Comparison of ENCODE assay signal across 8 cellular contexts in genomic region chr10:116792772-116793171, GRCh38. TPM values are rescaled to one million over a fixed set of nuclear protein-coding genes. Genes with fewer than 3 reads are reported as not detected.
"Had no signal": no experiment of that assay in that cellular context is flagged by ENCODE, and none has a peak within 500 bp of the region (broad histone marks: within the 10 kb centered on the region; RNA-seq: fewer than 3 reads in every experiment).

No MANE protein-coding gene starts in this region.

- ATAC-seq: HCT116, HepG2, K562 had no signal

- DNase-seq: GM23248, GOT3, H7, IMR-90 had no signal

RNA-seq across cellular contexts. Expression of gene ENO4, which starts 56.5 kb away (rescaled TPM):
- total RNA-seq: HepG2, HT1080, K562 had no signal
